Comparison of ENCODE assay signal across 19 cellular contexts in the genomic region with DNA sequence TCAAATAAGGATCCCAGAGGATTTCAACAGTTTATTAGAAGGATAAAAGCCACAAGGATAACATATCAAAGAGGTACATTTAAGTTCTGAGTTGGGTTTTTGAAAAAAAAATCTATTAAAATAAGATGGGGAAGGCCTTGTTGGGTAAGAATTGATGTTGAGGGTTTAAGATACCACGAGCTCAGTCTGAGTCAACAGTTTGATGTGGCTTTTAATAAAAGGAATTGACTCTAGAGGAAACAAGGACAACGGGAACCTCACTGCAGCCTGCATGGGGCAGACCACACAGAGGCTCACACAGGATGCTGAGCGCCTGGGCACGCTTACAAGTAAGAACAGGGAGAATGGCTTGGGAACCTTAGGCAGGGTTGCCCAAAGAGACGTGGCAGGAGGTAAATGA.
A peak's percentile ranks its signal among the peaks of the same experiment; 100 is the strongest.
DNase-seq lines count a peak whose midpoint lies in the region; ATAC-seq, FAIRE-seq and TF ChIP-seq lines count a peak whose summit lies in the region.
"Had no signal": no experiment of that assay in that cellular context is flagged by ENCODE, and none has a peak within 500 bp of the region (broad histone marks: within the 10 kb centered on the region; RNA-seq: fewer than 3 reads in every experiment).

No MANE protein-coding gene starts in this region.

- peaks cover 10% of the 10 kb centered on the region for H3K9me3 Mint-ChIP-seq in astrocyte (ENCODE audit: unreplicated experiment)

- peak overlapping the region; percentile 77 for H3K27ac Mint-ChIP-seq in astrocyte (ENCODE audit: unreplicated experiment)
- H3K27ac Mint-ChIP-seq: activated T-helper 1 cell treated with anti-CD3 and anti-CD28 coated beads, Interleukin-12 subunit alpha, Interleukin-12 subunit beta, Interleukin-2, Interleukin-4 antibody, amounts not matched to agents 30 ng/mL and 10 ng/mL and 1 ng/mL, durations not matched to agents 14 hours and 24 hours and 36 hours had no signal

- TF ChIP-seq CTCF in astrocyte (IDR thresholded peaks at IDR 0.05; ENCODE audit: insufficient read depth, low read depth, low read length): no peak

- peaks cover 11% of the 10 kb centered on the region for H3K4me1 ChIP-seq in astrocyte (ENCODE audit: insufficient read depth, low read length)
- H3K4me1 ChIP-seq: left lung, parathyroid adenoma had no signal

- H3K9me3 ChIP-seq in astrocyte (ENCODE audit: insufficient read depth, low read depth, low read length): no peaks in the 10 kb centered on the region

- no peaks in the 10 kb centered on the region for H3K27me3 ChIP-seq in astrocyte (ENCODE audit: insufficient read depth, low read length)
- H3K27me3 ChIP-seq: left lung had no signal

- H3K27me3 Mint-ChIP-seq in astrocyte (ENCODE audit: low read depth, unreplicated experiment): no peaks in the 10 kb centered on the region

- no peaks in the 10 kb centered on the region for H4K20me1 ChIP-seq in astrocyte (ENCODE audit: insufficient read depth, low read length)

- H3K4me2 ChIP-seq in astrocyte (ENCODE audit: low read length): peak overlapping the region; percentile 8

- FAIRE-seq in astrocyte (lab: Jason Lieb, UNC): no peak
- FAIRE-seq: bronchial epithelial cell, GM12878, HTR-8/SVneo had no signal

- no peak overlapping the region for H3K4me3 Mint-ChIP-seq in astrocyte (ENCODE audit: unreplicated experiment)
- H3K4me3 Mint-ChIP-seq: activated T-helper 1 cell treated with anti-CD3 and anti-CD28 coated beads, Interleukin-12 subunit alpha, Interleukin-12 subunit beta, Interleukin-2, Interleukin-4 antibody, amounts not matched to agents 30 ng/mL and 10 ng/mL and 1 ng/mL, durations not matched to agents 14 hours and 24 hours and 36 hours had no signal

- H3K9ac ChIP-seq in astrocyte (ENCODE audit: low read length): no peak overlapping the region
- H3K9ac ChIP-seq: parathyroid adenoma had no signal

- H3K27ac ChIP-seq in astrocyte (ENCODE audit: low read depth, low read length): no peak overlapping the region
- H3K27ac ChIP-seq: left lung, parathyroid adenoma had no signal

- peaks cover 14% of the 10 kb centered on the region for H3K36me3 Mint-ChIP-seq in astrocyte (ENCODE audit: low read depth, unreplicated experiment)

- peak; percentile 18 for DNase-seq in stimulated activated CD4-positive, alpha-beta T cell treated with anti-CD3 and anti-CD28 coated beads, Interleukin-15, amount 100 ng/mL, for 24 hours
- DNase-seq in stimulated activated CD4-positive, alpha-beta T cell treated with anti-CD3 and anti-CD28 coated beads, Interleukin-4, amount 100 ng/mL, for 24 hours: no peak
- peak; percentile 54 for DNase-seq in RPMI7951 (ENCODE audit: low read depth)
- peak; percentile 44 for DNase-seq in astrocyte (ENCODE audit: low read depth)
- no peak for DNase-seq in DMS53 (lab: John Stamatoyannopoulos, UW)
- DNase-seq in NCI-H2196 treated with DMSO at 0.1 percent for 48 hours (lab: John Stamatoyannopoulos, UW; ENCODE audit: unreplicated experiment): no peak
- DNase-seq: AML-193, hippocampal formation, left lung, NCI-H2171 treated with DMSO at 0.1 percent for 48 hours, SIG-M5, substantia nigra had no signal

- H3K79me2 ChIP-seq in astrocyte (ENCODE audit: insufficient read depth, low read length): no peaks in the 10 kb centered on the region
- H3K79me2 ChIP-seq: parathyroid adenoma had no signal

- no peak for ATAC-seq in activated CD4-positive, CD25-positive, alpha-beta regulatory T cell treated with anti-CD3 and anti-CD28 coated beads, Interleukin-2, amount 50 U/mL, for 24 hours
- ATAC-seq in HG03354 (IDR thresholded peaks at IDR 0.05; ENCODE audit: poor library complexity, severe bottlenecking, unreplicated experiment): no peak
- ATAC-seq: GM12878, left lung had no signal

- no peak overlapping the region for H3K4me3 ChIP-seq in astrocyte (ENCODE audit: insufficient read depth, low read depth, low read length)
- H3K4me3 ChIP-seq: GM12878, left lung had no signal

- no peaks in the 10 kb centered on the region for H3K36me3 ChIP-seq in astrocyte (ENCODE audit: insufficient read depth, low read length)
- H3K36me3 ChIP-seq: left lung had no signal

- peaks cover 9% of the 10 kb centered on the region for H3K4me1 Mint-ChIP-seq in astrocyte (ENCODE audit: low read depth, unreplicated experiment)

- no peak overlapping the region for H2AFZ ChIP-seq in astrocyte (ENCODE audit: low read depth, low read length)
- H2AFZ ChIP-seq: parathyroid adenoma had no signal

Comparison
In these comparisons a context has a peak if more than half of its experiments do, and no peak if none do; other contexts are left out.
1. DNase-seq: peak in stimulated activated CD4-positive, alpha-beta T cell treated with anti-CD3 and anti-CD28 coated beads, Interleukin-15, amount 100 ng/mL, for 24 hours (single experiment), RPMI7951 (single experiment) and astrocyte (single experiment); none in stimulated activated CD4-positive, alpha-beta T cell treated with anti-CD3 and anti-CD28 coated beads, Interleukin-4, amount 100 ng/mL, for 24 hours (single experiment), DMS53 (single experiment) and NCI-H2196 treated with DMSO at 0.1 percent for 48 hours (single experiment).